8 cellular contexts compared by ENCODE assay signal in the genomic region with DNA sequence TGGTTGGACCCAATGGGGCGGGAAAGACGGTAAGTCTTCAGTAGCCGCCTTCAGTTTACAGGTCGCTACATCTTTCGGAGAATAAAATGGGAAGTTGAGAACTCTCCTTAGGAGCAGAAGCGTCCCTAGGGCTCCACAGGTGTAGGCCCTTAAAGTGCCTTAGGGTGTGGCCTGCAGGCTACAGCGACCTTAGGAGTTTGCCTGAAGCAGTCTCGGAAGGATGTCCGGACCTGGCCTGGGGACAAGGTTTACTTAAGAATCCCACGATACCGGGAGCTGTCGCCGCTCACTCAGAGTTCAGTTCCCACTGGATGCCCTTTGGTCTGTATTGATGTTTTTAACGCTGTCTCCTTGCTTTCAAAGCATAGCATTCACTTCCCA. TPM values are rescaled to one million over a fixed set of nuclear protein-coding genes. Genes with fewer than 3 reads are reported as not detected.
DNase-seq lines count a peak whose midpoint lies in the region; ATAC-seq and TF ChIP-seq lines count a peak whose summit lies in the region.

No MANE protein-coding gene starts in this region.

- peak; percentile 36 for ATAC-seq in HG02588 (IDR thresholded peaks at IDR 0.05; ENCODE audit: unreplicated experiment)

- no peaks in the 10 kb centered on the region for H3K9me3 ChIP-seq in cardiac muscle cell (ENCODE audit: low read depth)

- H3K27ac ChIP-seq in cardiac muscle cell = peak overlapping the region; percentile 44

- peak; percentile 9 to 28 for DNase-seq in NOMO-1 (lab: John Stamatoyannopoulos, UW; ENCODE audit: unreplicated experiment in 2 of 2)
- no peak for DNase-seq in NOMO-1 treated with dmso at 0.1 percent for 144 hours (lab: John Stamatoyannopoulos, UW; ENCODE audit: unreplicated experiment)
- DNase-seq in NCI-H748 (lab: John Stamatoyannopoulos, UW; ENCODE audit: unreplicated experiment) = peak; percentile 65
- DNase-seq in activated naive CD4-positive, alpha-beta T cell treated with Interleukin-2 at 50 U/mL for 16 hours = peak; percentile 28
- peak; percentile 18 to 27 for DNase-seq in cardiac muscle cell (ENCODE audit: low read depth in 1 of 2, low spot score in 1 of 2)
- DNase-seq in posterior vena cava (ENCODE audit: low spot score) = peak; percentile 81
- no peak for DNase-seq in NCI-H1694 (lab: John Stamatoyannopoulos, UW)

- no peaks in the 10 kb centered on the region for H3K27me3 ChIP-seq in cardiac muscle cell

- H3K4me3 ChIP-seq in cardiac muscle cell = peak overlapping the region; percentile 45

- H3K36me3 ChIP-seq in cardiac muscle cell = peaks cover 6% of the 10 kb centered on the region

- H3K4me1 ChIP-seq in cardiac muscle cell (ENCODE audit: low read depth) = peaks cover 7% of the 10 kb centered on the region

- intact Hi-C loops in posterior vena cava (cut with DNase I) = no loop called here

- no peak for TF ChIP-seq CTCF in cardiac muscle cell (IDR thresholded peaks at IDR 0.05; ENCODE audit: low read depth, low read length)

RNA-seq across cellular contexts. Expression of gene RAD50, which starts 0.6 kb away (rescaled TPM):
- total RNA-seq in cardiac muscle cell (10.4 and 13.4 TPM in 2 replicates), posterior vena cava (10 to 100 TPM; 30.3 to 31.3 TPM)
- polyA plus RNA-seq in cardiac muscle cell = 27.3 and 36.6 TPM in 2 replicates

RNA-seq across cellular contexts. Expression of gene IL5, which starts 14.1 kb away (rescaled TPM):
- total RNA-seq in cardiac muscle cell (not detected in 2 replicates), posterior vena cava (not detected)
- polyA plus RNA-seq in cardiac muscle cell = not detected in 2 replicates

Comparison
In these comparisons a context has a peak if more than half of its experiments do, and no peak if none do; other contexts are left out.
1. DNase-seq: peak in NOMO-1 (2 of 2), NCI-H748 (single experiment), activated naive CD4-positive, alpha-beta T cell treated with Interleukin-2 at 50 U/mL for 16 hours (single experiment), cardiac muscle cell (2 of 2) and posterior vena cava (single experiment); none in NOMO-1 treated with dmso at 0.1 percent for 144 hours (single experiment) and NCI-H1694 (single experiment).